In the genomic region with DNA sequence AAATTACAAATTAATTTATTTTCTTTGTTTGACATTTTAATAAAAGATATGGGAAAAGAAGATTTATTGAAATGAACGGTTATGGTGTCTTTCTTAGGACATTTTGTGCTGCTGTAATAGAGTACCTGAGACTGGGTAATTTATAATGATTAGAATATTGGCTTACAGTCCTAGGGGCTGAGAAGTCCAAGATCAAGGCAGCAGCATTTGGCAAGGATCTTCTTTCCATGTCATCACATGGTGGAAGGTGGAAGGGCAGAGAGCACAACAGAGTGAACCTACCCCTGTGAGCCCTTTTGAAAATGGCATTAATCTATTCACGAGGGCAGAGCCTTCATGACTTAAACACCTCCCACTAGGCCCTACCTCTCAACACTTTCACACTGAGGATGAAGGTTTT, we compare ENCODE assay signal across 11 cellular contexts.
"Had no signal": no experiment of that assay in that cellular context is flagged by ENCODE, and none has a peak within 500 bp of the region (broad histone marks: within the 10 kb centered on the region; RNA-seq: fewer than 3 reads in every experiment).

No MANE protein-coding gene starts in this region.

- H3K9me3 ChIP-seq: HAP-1 had no signal

- H3K4me1 ChIP-seq: HAP-1 had no signal

- DNase-seq: GM23248, GOT3, H7, H9, HCEC 1CT, HFFc6 had no signal

- H3K9ac ChIP-seq: GM23248 had no signal

- H2AFZ ChIP-seq: GM23248, GM23338 had no signal

- H3K36me3 ChIP-seq: HAP-1 had no signal

- H3K4me2 ChIP-seq: GM23338 had no signal

- H3K4me3 ChIP-seq: GM23248, GM23338, HAP-1 had no signal

- ATAC-seq: GM23338, HCT116 had no signal

- H3K27ac ChIP-seq: GM23248 had no signal

- FAIRE-seq: H1, H54 had no signal
